9 cellular contexts compared by ENCODE assay signal in the genomic region with DNA sequence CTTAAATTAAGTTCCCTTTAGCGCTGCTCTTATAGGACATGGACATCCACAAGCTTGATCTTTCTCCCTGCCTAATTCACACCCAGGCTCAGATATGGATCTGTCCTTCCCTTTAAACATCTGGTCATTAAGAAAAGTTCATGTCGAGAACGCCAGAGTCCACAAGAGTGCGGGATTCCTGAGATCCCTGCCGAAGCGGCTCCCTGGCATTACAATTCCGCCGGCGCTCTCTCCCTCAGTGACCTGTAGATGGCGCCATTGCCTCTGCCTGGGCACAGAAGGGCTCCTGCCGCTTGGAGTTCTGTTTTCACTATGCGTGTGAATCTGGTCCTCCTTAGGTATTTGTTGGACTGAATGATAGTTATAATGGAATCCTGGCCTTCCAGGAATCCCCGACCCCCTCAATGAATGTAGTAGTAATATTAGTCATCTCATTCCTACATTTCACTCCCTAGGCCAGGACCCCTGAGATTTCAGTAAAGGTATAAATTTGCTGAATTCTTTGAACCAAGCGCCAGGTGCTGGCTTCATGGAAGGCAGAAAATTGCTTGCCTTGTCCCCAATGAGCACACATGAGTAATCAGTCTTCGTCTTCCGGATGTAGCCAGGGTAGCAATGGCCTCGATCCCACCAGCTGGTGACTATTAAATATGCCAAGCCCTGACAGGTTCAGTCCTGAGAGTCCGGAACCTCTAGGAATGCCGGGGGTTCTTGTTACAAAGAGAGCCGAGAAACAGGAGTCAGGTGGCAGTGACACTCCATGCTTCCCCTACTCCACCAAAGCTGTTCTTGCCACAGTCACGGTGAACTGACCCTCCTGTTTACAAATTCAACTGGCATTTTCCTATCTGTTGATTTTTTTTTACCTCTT. TPM values are rescaled to one million over a fixed set of nuclear protein-coding genes. Genes with fewer than 3 reads are reported as not detected.
DNase-seq lines count a peak whose midpoint lies in the region; ATAC-seq and TF ChIP-seq lines count a peak whose summit lies in the region.
"Had no signal": no experiment of that assay in that cellular context is flagged by ENCODE, and none has a peak within 500 bp of the region (broad histone marks: within the 10 kb centered on the region; RNA-seq: fewer than 3 reads in every experiment).

No MANE protein-coding gene starts in this region.

- no TSS peak for BruUV-seq in Caco-2 (replicated peaks; lab: Mats Ljungman, UMichigan)

- H3K36me3 ChIP-seq in Caco-2 (ENCODE audit: control insufficient read depth, insufficient read depth, low read length), result no peaks in the 10 kb centered on the region

- no peaks in the 10 kb centered on the region for H3K36me3 Mint-ChIP-seq in Caco-2 (ENCODE audit: insufficient read depth, unreplicated experiment)

- H3K9me3 ChIP-seq in Caco-2, result no peaks in the 10 kb centered on the region

- H3K9me3 Mint-ChIP-seq in Caco-2 (ENCODE audit: unreplicated experiment), result no peaks in the 10 kb centered on the region
- H3K9me3 Mint-ChIP-seq: T-helper 1 cell treated with Interleukin-12 subunit alpha and Interleukin-12 subunit beta and Interleukin-4 antibody, amounts not matched to agents 30 μg/mL and 1 μg/mL, for 36 hours had no signal

- POLR2A ChIA-PET in Caco-2 (lab: Charles Lee), result no interaction called here

- H3K4me3 ChIP-seq in Caco-2 (ENCODE audit: low read depth, low read length) (no peak overlapping the region), HFF-Myc (replicated peaks; ENCODE audit: low read depth, low read length) (no peak overlapping the region)

- intact Hi-C loops in Caco-2 (cut with micrococcal nuclease; ENCODE audit: unreplicated experiment), result loop anchor here (1.0 to 10.0 kb wide), 4 partner anchors 73 to 207 kb away; no protein-coding TSS in a partner anchor

- no peak overlapping the region for H3K27ac Mint-ChIP-seq in Caco-2 (ENCODE audit: unreplicated experiment)
- H3K27ac Mint-ChIP-seq: T-helper 1 cell treated with Interleukin-12 subunit alpha and Interleukin-12 subunit beta and Interleukin-4 antibody, amounts not matched to agents 30 μg/mL and 1 μg/mL, for 36 hours had no signal

- no peaks in the 10 kb centered on the region for H3K4me1 ChIP-seq in Caco-2

- no peak for ATAC-seq in GM21737 (IDR thresholded peaks at IDR 0.05; ENCODE audit: unreplicated experiment)

- H3K27me3 Mint-ChIP-seq in Caco-2 (ENCODE audit: insufficient read depth, unreplicated experiment), result peaks cover 29% of the 10 kb centered on the region

- H3K4me1 Mint-ChIP-seq in Caco-2 (ENCODE audit: low read depth, unreplicated experiment), result peaks cover 6% of the 10 kb centered on the region

- H3K4me3 Mint-ChIP-seq in Caco-2 (ENCODE audit: unreplicated experiment), result no peak overlapping the region
- H3K4me3 Mint-ChIP-seq: T-helper 1 cell treated with Interleukin-12 subunit alpha and Interleukin-12 subunit beta and Interleukin-4 antibody, amounts not matched to agents 30 μg/mL and 1 μg/mL, for 36 hours had no signal

- no peaks in the 10 kb centered on the region; the same call in none of the 2 replicates for H3K27me3 ChIP-seq in Caco-2 (replicated peaks; ENCODE audit: control insufficient read depth, insufficient read depth, low read length)

- TF ChIP-seq CTCF in Caco-2 (IDR thresholded peaks at IDR 0.05; ENCODE audit: insufficient read depth in 1 of 2, low read depth in 1 of 2, low read length in 1 of 2, severe bottlenecking in 1 of 2, unreplicated experiment in 1 of 2) (peak; percentile 96 to 98), HFF-Myc (IDR thresholded peaks at IDR 0.05; ENCODE audit: low read depth, low read length, missing control alignments) (peak; percentile 99)

- CTCF ChIA-PET in Caco-2 (lab: Charles Lee), result interaction anchor here (0.8 kb wide), 1 partner anchor 8 kb away, joined by 4 read pairs; no protein-coding TSS in a partner anchor

- DNase-seq in Caco-2 (peak; percentile 82 to 92), HFF-Myc (ENCODE audit: extremely low read depth, low read depth) (peak; percentile 41), NCI-H460 (ENCODE audit: extremely low read depth, low read depth) (peak; percentile 79), cerebellum (ENCODE audit: low spot score) (peak; percentile 82), kidney tubule cell (ENCODE audit: low spot score) (peak; percentile 72)
- DNase-seq in activated CD4-positive, alpha-beta T cell treated with anti-CD3 and anti-CD28 coated beads for 24 hours (ENCODE audit: low read depth in 2 of 2), result peak; percentile 62 to 74
- peak; percentile 53 for DNase-seq in stimulated activated CD4-positive, alpha-beta T cell treated with anti-CD3 and anti-CD28 coated beads, Interleukin-2, amount 100 ng/mL, for 4 hours (ENCODE audit: low read depth)

RNA-seq across cellular contexts. Expression of a gene that starts 26.4 kb away (rescaled TPM):
- total RNA-seq in Caco-2 (2022) (0.16 and 0.23 TPM in 2 replicates), cerebellum (not detected)
- not detected in 2 replicates for total RNA-seq in NCI-H460 (2014; rRNA removed; shearing (Covaris generic))
- polyA plus RNA-seq in NCI-H460 (2014; cell fraction: nucleus; rRNA removed), result not detected in 2 replicates

RNA-seq across cellular contexts. Expression of a gene that starts 38.4 kb away (rescaled TPM):
- total RNA-seq in Caco-2 (2022), result 0.61 TPM in 1 of 2 replicates, not detected in the other
- 3.7 and 3.9 TPM in 2 replicates for total RNA-seq in NCI-H460 (2014; rRNA removed; shearing (Covaris generic))
- 20.3 and 29.7 TPM in 2 replicates for polyA plus RNA-seq in NCI-H460 (2014; cell fraction: nucleus; rRNA removed)
- total RNA-seq in cerebellum, result 0.82 TPM

RNA-seq across cellular contexts. Expression of a gene that starts 41.6 kb away (rescaled TPM):
- total RNA-seq in Caco-2 (2022) (0.16 TPM in 1 of 2 replicates, not detected in the other), cerebellum (not detected)
- total RNA-seq in NCI-H460 (2014; rRNA removed; shearing (Covaris generic)), result not detected in 2 replicates
- not detected in 2 replicates for polyA plus RNA-seq in NCI-H460 (2014; cell fraction: nucleus; rRNA removed)
